Comparison of ENCODE assay signal across 8 cellular contexts in genomic region chr19:41363371-41363752, GRCh38. TPM values are rescaled to one million over a fixed set of nuclear protein-coding genes. Genes with fewer than 3 reads are reported as not detected.
DNase-seq lines count a peak whose midpoint lies in the region; ATAC-seq, FAIRE-seq and TF ChIP-seq lines count a peak whose summit lies in the region.

No MANE protein-coding gene starts in this region.

- DNase-seq in A549 (ENCODE audit: low read depth in 1 of 2, low spot score in 1 of 2) (no peak), HL-60 (ENCODE audit: low read depth in 1 of 2, low spot score in 1 of 2) (no peak), mammary epithelial cell (no peak), NCI-H2081 treated with DMSO at 0.1 percent for 48 hours (lab: John Stamatoyannopoulos, UW) (no peak), GM12891 (ENCODE audit: insufficient read length, low spot score) (no peak), D341Med (ENCODE audit: low spot score) (no peak)

- TF ChIP-seq EP300 in A549 (IDR thresholded peaks at IDR 0.05): no peak

- intact Hi-C loops in mammary epithelial cell (cut with micrococcal nuclease): loop anchor here (1.0 kb wide), 1 partner anchor 9 kb away; no protein-coding TSS in a partner anchor

- TF ChIP-seq POLR2A in A549 (IDR thresholded peaks at IDR 0.05; ENCODE audit: low read length): no peak
- TF ChIP-seq POLR2A in GM12891 (IDR thresholded peaks at IDR 0.05; ENCODE audit: low read depth, low read length): no peak

- H3K27me3 ChIP-seq in HL-60 (ENCODE audit: insufficient read depth, poor library complexity, severe bottlenecking) (no peaks in the 10 kb centered on the region), mammary epithelial cell (ENCODE audit: insufficient read depth, low read length) (no peaks in the 10 kb centered on the region), mucosa of rectum (ENCODE audit: control insufficient read depth in 2 of 2, insufficient read depth in 2 of 2, low read length in 2 of 2) (no peaks in the 10 kb centered on the region)

- ATAC-seq in A549: no peak
- no peak for ATAC-seq in GM19452 (IDR thresholded peaks at IDR 0.05; ENCODE audit: unreplicated experiment)

- POLR2A ChIA-PET in A549 (lab: Yijun Ruan, JAX): interaction anchor here (0.6 to 4.5 kb wide), 33 partner anchors 9 to 646 kb away, joined by 3 to 96 read pairs (median 5); partner anchors contain the start of genes ACTMAP, COQ8B, DMAC2 and ERICH4

- CTCF ChIA-PET in A549 (lab: Yijun Ruan, JAX) (interaction anchor here (0.6 to 13.8 kb wide), 18 partner anchors 9 to 844 kb away, joined by 3 to 197 read pairs (median 3); partner anchors contain the start of genes DMAC2, TGFB1 and TMEM91), mammary epithelial cell (lab: Charles Lee; ENCODE audit: low non-redundant PET) (no interaction called here)

- H3K36me3 ChIP-seq in mammary epithelial cell (ENCODE audit: insufficient read depth, low read length) (no peaks in the 10 kb centered on the region), mucosa of rectum (ENCODE audit: control insufficient read depth in 2 of 2, insufficient read depth in 2 of 2, low read length in 2 of 2) (no peaks in the 10 kb centered on the region)

- peak overlapping the region; percentile 66 for H3K4me3 ChIP-seq in A549
- peak overlapping the region; percentile 53 for H3K4me3 ChIP-seq in HL-60 (replicated peaks; ENCODE audit: insufficient read depth, low read length)
- H3K4me3 ChIP-seq in mammary epithelial cell (replicated peaks in 1 of 3; ENCODE audit: insufficient read depth in 1 of 3, low read depth in 2 of 3, low read length in 3 of 3): peak overlapping the region; percentile 67 to 85 (median 71)
- H3K4me3 ChIP-seq in mucosa of rectum (ENCODE audit: low read length in 2 of 2): peak overlapping the region; percentile 95 to 98

- H3K9me3 ChIP-seq in A549 (no peaks in the 10 kb centered on the region), mammary epithelial cell (replicated peaks; ENCODE audit: insufficient read depth, low read length) (no peaks in the 10 kb centered on the region), mucosa of rectum (ENCODE audit: control insufficient read depth in 2 of 2, low read length in 2 of 2) (no peaks in the 10 kb centered on the region)

- FAIRE-seq in A549 (lab: Jason Lieb, UNC): no peak
- no peak for FAIRE-seq in GM12891 (lab: Jason Lieb, UNC)

- H3K4me2 ChIP-seq in A549 (peak overlapping the region; percentile 82), mammary epithelial cell (ENCODE audit: insufficient read depth, low read depth, low read length) (peak overlapping the region; percentile 73)

- in situ Hi-C loops in mammary epithelial cell (cut with MboI; ENCODE audit: low sequenced_read_pairs in 2 of 2): no loop called here

- H4K20me1 ChIP-seq in mammary epithelial cell (ENCODE audit: insufficient read depth, low read length): no peaks in the 10 kb centered on the region

- H3K9ac ChIP-seq in mammary epithelial cell (ENCODE audit: insufficient read depth, low read length) (peak overlapping the region; percentile 92), mucosa of rectum (ENCODE audit: low read depth in 1 of 2, low read length in 2 of 2) (peak overlapping the region; percentile 93 to 95)

- H3K4me1 ChIP-seq in A549 (peaks cover 43% of the 10 kb centered on the region), mammary epithelial cell (ENCODE audit: insufficient read depth, low read length) (peaks cover 22% of the 10 kb centered on the region), mucosa of rectum (ENCODE audit: control insufficient read depth in 2 of 2, insufficient read depth in 2 of 2, low read length in 2 of 2) (peaks cover 17 to 25% of the 10 kb centered on the region in 2 donors)

- H2AFZ ChIP-seq in mammary epithelial cell (ENCODE audit: low read depth, low read length): peak overlapping the region; percentile 87

- TF ChIP-seq CTCF in A549 (IDR thresholded peaks at IDR 0.05) (no peak), HL-60 (IDR thresholded peaks at IDR 0.05; ENCODE audit: insufficient read depth, low read length) (no peak), mammary epithelial cell (conservative IDR thresholded peaks at IDR 0.05 in 1 of 2, IDR thresholded peaks at IDR 0.05 in 1 of 2; ENCODE audit: extremely low read depth in 1 of 2, insufficient read depth in 1 of 2, low read depth in 1 of 2, low read length in 2 of 2) (no peak)

- no peak for TF ChIP-seq RAD21 in A549 (conservative IDR thresholded peaks at IDR 0.05 in 1 of 2, IDR thresholded peaks at IDR 0.05 in 1 of 2)

- peak overlapping the region; percentile 92 to 94 for H3K27ac ChIP-seq in A549
- peak overlapping the region; percentile 100 for H3K27ac ChIP-seq in HL-60 (replicated peaks)
- peak overlapping the region; percentile 96 for H3K27ac ChIP-seq in mammary epithelial cell (ENCODE audit: insufficient read depth, low read depth, low read length)
- peak overlapping the region; percentile 99 for H3K27ac ChIP-seq in mucosa of rectum (ENCODE audit: low read depth in 2 of 2, low read length in 2 of 2)

- WGBS in A549 (ENCODE audit: missing lambda C conversion rate): 34% methylated on average over 6 of the region's 6 CpGs
- 26% methylated on average over 5 of the region's 6 CpGs for WGBS in mammary epithelial cell (ENCODE audit: low coverage, missing lambda C conversion rate)

- BruUV-seq in mammary epithelial cell (replicated peaks; lab: Mats Ljungman, UMichigan): TSS peak; percentile 70

- H3K79me2 ChIP-seq in mammary epithelial cell (ENCODE audit: insufficient read depth, low read length): peaks cover 21% of the 10 kb centered on the region

- dilution Hi-C loops in mammary epithelial cell (cut with HindIII; ENCODE audit: low sequenced_read_pairs): no loop called here

TF ChIP-seq in A549, 52 proteins besides CTCF, POLR2A, EP300 and RAD21 (continues in another document):
- TF ChIP-seq EHMT2 (IDR thresholded peaks at IDR 0.05; ENCODE audit: low read depth) (no peak), HOXB5 (CRISPR knock-in tag; IDR thresholded peaks at IDR 0.05) (0 out of 2 replicates have a peak, but pooled peaks have one; percentile 78), POLR2AphosphoS2 (conservative IDR thresholded peaks at IDR 0.05; ENCODE audit: low read length) (peak; percentile 8; the same call in 1 of the 2 replicates), TFCP2L1 (CRISPR knock-in tag; IDR thresholded peaks at IDR 0.05) (0 out of 2 replicates have a peak, but pooled peaks have one; percentile 41)

TF ChIP-seq in GM12891, 5 proteins besides CTCF, POLR2A, EP300 and RAD21:
- TF ChIP-seq PAX5 (IDR thresholded peaks at IDR 0.05; ENCODE audit: insufficient read depth, low read length, severe bottlenecking): no peak
TF ChIP-seq in GM12891: peak in this region for 0.

RNA-seq across cellular contexts. Expression of gene B9D2, which starts 0.6 kb away (rescaled TPM):
- polyA plus RNA-seq in A549 (2011; rRNA removed) (17.5 and 19.6 TPM in 2 replicates), A549 (2017; fragmentation: RNase III; extraction: RNeasy Plus Mini Kit Qiagen cat#74134 plus additional on column Dnase treatment) (22.5 to 26.1 TPM (median 24.4 TPM) in 3 replicates), mammary epithelial cell (5.3 TPM)
- 45.5 and 46.6 TPM in 2 replicates for polyA plus RNA-seq in A549 (2012; cell fraction: cytosol; rRNA removed)
- 36.9 and 40.6 TPM in 2 replicates for polyA plus RNA-seq in A549 (2012; cell fraction: nucleus; rRNA removed)
- polyA minus RNA-seq in A549 (2011; rRNA and poly(A)+ RNA removed): 3.8 and 7.4 TPM in 2 replicates
- 1 to 10 TPM; 3.0 to 3.6 TPM for total RNA-seq in mammary epithelial cell
- 0.57 TPM for polyA minus RNA-seq in mammary epithelial cell
- 8.1 TPM for polyA plus RNA-seq in GM12891 (2012; ENCODE audit: low read depth, missing spikeins)

RNA-seq across cellular contexts. Expression of gene TGFB1, which starts 9.6 kb away (rescaled TPM):
- polyA plus RNA-seq in A549 (2011; rRNA removed): 6.0 and 13.2 TPM in 2 replicates
- 21.3 and 30.8 TPM in 2 replicates for polyA plus RNA-seq in A549 (2012; cell fraction: cytosol; rRNA removed)
- 70.8 and 74.9 TPM in 2 replicates for polyA plus RNA-seq in A549 (2012; cell fraction: nucleus; rRNA removed)
- 63.4 to 86.4 TPM (median 83.2 TPM) in 3 replicates for polyA plus RNA-seq in A549 (2017; fragmentation: RNase III; extraction: RNeasy Plus Mini Kit Qiagen cat#74134 plus additional on column Dnase treatment)
- 24.8 and 51.1 TPM in 2 replicates for polyA minus RNA-seq in A549 (2011; rRNA and poly(A)+ RNA removed)
- 10 to 100 TPM in 1 of 2 donors, 1 to 10 TPM in 1; 9.8 to 84.1 TPM for total RNA-seq in mammary epithelial cell
- 9.8 TPM for polyA plus RNA-seq in mammary epithelial cell
- 52.0 TPM for polyA minus RNA-seq in mammary epithelial cell
- polyA plus RNA-seq in GM12891 (2012; ENCODE audit: low read depth, missing spikeins): 61.9 TPM

RNA-seq across cellular contexts. Expression of gene TMEM91, which starts 13.0 kb away (rescaled TPM):
- 5.2 and 6.8 TPM in 2 replicates for polyA plus RNA-seq in A549 (2011; rRNA removed)
- 3.8 and 4.8 TPM in 2 replicates for polyA plus RNA-seq in A549 (2012; cell fraction: cytosol; rRNA removed)
- 42.0 and 58.0 TPM in 2 replicates for polyA plus RNA-seq in A549 (2012; cell fraction: nucleus; rRNA removed)
- polyA plus RNA-seq in A549 (2017; fragmentation: RNase III; extraction: RNeasy Plus Mini Kit Qiagen cat#74134 plus additional on column Dnase treatment): 3.7 to 4.6 TPM (median 4.0 TPM) in 3 replicates
- 15.4 and 20.2 TPM in 2 replicates for polyA minus RNA-seq in A549 (2011; rRNA and poly(A)+ RNA removed)
- total RNA-seq in mammary epithelial cell: 1 to 10 TPM; 5.7 to 7.5 TPM
- 4.0 TPM for polyA plus RNA-seq in mammary epithelial cell
- 2.1 TPM for polyA minus RNA-seq in mammary epithelial cell
- 7.1 TPM for polyA plus RNA-seq in GM12891 (2012; ENCODE audit: low read depth, missing spikeins)

RNA-seq across cellular contexts. Expression of gene EXOSC5, which starts 33.8 kb away (rescaled TPM):
- 63.7 and 72.3 TPM in 2 replicates for polyA plus RNA-seq in A549 (2011; rRNA removed)
- 177 and 195 TPM in 2 replicates for polyA plus RNA-seq in A549 (2012; cell fraction: cytosol; rRNA removed)
- polyA plus RNA-seq in A549 (2012; cell fraction: nucleus; rRNA removed): 145 and 165 TPM in 2 replicates
- 99.0 to 109 TPM (median 103 TPM) in 3 replicates for polyA plus RNA-seq in A549 (2017; fragmentation: RNase III; extraction: RNeasy Plus Mini Kit Qiagen cat#74134 plus additional on column Dnase treatment)
- 17.8 and 26.2 TPM in 2 replicates for polyA minus RNA-seq in A549 (2011; rRNA and poly(A)+ RNA removed)
- total RNA-seq in mammary epithelial cell: 10 to 100 TPM; 16.5 to 17.3 TPM
- 26.3 TPM for polyA plus RNA-seq in mammary epithelial cell
- polyA minus RNA-seq in mammary epithelial cell: 26.2 TPM
- 95.3 TPM for polyA plus RNA-seq in GM12891 (2012; ENCODE audit: low read depth, missing spikeins)

RNA-seq across cellular contexts. Expression of gene BCKDHA, which starts 34.3 kb away (rescaled TPM):
- 42.9 and 43.9 TPM in 2 replicates for polyA plus RNA-seq in A549 (2011; rRNA removed)
- 62.0 and 96.3 TPM in 2 replicates for polyA plus RNA-seq in A549 (2012; cell fraction: cytosol; rRNA removed)
- polyA plus RNA-seq in A549 (2012; cell fraction: nucleus; rRNA removed): 96.2 and 124 TPM in 2 replicates
- polyA plus RNA-seq in A549 (2017; fragmentation: RNase III; extraction: RNeasy Plus Mini Kit Qiagen cat#74134 plus additional on column Dnase treatment): 39.2 to 46.4 TPM (median 44.4 TPM) in 3 replicates
- polyA minus RNA-seq in A549 (2011; rRNA and poly(A)+ RNA removed): 36.4 and 39.4 TPM in 2 replicates
- total RNA-seq in mammary epithelial cell: 10 to 100 TPM; 13.5 to 36.5 TPM
- polyA plus RNA-seq in mammary epithelial cell: 25.1 TPM
- 27.0 TPM for polyA minus RNA-seq in mammary epithelial cell
- 84.2 TPM for polyA plus RNA-seq in GM12891 (2012; ENCODE audit: low read depth, missing spikeins)
